ENCODE assay signal across 23 cellular contexts in genomic region chr9:117687532-117687931, GRCh38. TPM values are rescaled to one million over a fixed set of nuclear protein-coding genes. Genes with fewer than 3 reads are reported as not detected.
"Had no signal": no experiment of that assay in that cellular context is flagged by ENCODE, and none has a peak within 500 bp of the region (broad histone marks: within the 10 kb centered on the region; RNA-seq: fewer than 3 reads in every experiment).

No MANE protein-coding gene starts in this region.

- ATAC-seq: activated CD4-positive, alpha-beta T cell treated with anti-CD3 and anti-CD28 coated beads for 36 hours; activated T-cell treated with anti-CD3 and anti-CD28 coated beads, Interleukin-2, amount 50 U/mL, for 4 hours; heart left ventricle; left cardiac atrium; lower lobe of right lung; naive thymus-derived CD8-positive, alpha-beta T cell; stimulated activated naive CD8-positive, alpha-beta T cell treated with anti-CD3 and anti-CD28 coated beads, Interleukin-15, Interleukin-2, amounts not matched to agents 100 U/mL and 50 U/mL, for 24 hours had no signal

- DNase-seq: activated B cell treated with CpG ODN at 0.5 μM for 24 hours; activated CD4-positive, alpha-beta T cell treated with anti-CD3 and anti-CD28 coated beads for 36 hours; activated CD4-positive, alpha-beta T cell treated with anti-CD3 and anti-CD28 coated beads, Interleukin-2, amount 50 U/mL, for 4 hours; activated CD8-positive, alpha-beta memory T cell treated with anti-CD3 and anti-CD28 coated beads for 24 hours; activated CD8-positive, alpha-beta memory T cell treated with anti-CD3 and anti-CD28 coated beads, Interleukin-2, amount 50 U/mL, for 4 hours; activated naive CD4-positive, alpha-beta T cell; activated T-cell treated with anti-CD3 and anti-CD28 coated beads, Interleukin-2, amount 50 U/mL, for 4 hours; adrenal gland; brain microvascular endothelial cell; cortex of kidney; heart left ventricle; islet precursor cell; left cardiac atrium; lower lobe of right lung; naive thymus-derived CD8-positive, alpha-beta T cell; stimulated activated CD4-positive, alpha-beta T cell treated with anti-CD3 and anti-CD28 coated beads, Interleukin-4, amount 100 ng/mL, for 4 hours; stimulated activated naive CD8-positive, alpha-beta T cell treated with anti-CD3 and anti-CD28 coated beads, Interleukin-15, Interleukin-2, amounts not matched to agents 100 U/mL and 50 U/mL, for 24 hours; substantia nigra; T-helper 1 cell; thyroid gland had no signal

- H3K4me1 ChIP-seq: adrenal gland, ascending aorta, heart left ventricle, lower lobe of right lung, thyroid gland had no signal

- H3K4me3 ChIP-seq: adrenal gland, ascending aorta, heart left ventricle, lower lobe of right lung, thyroid gland had no signal

- H3K27me3 ChIP-seq: adrenal gland, ascending aorta, brain microvascular endothelial cell, heart left ventricle, thyroid gland had no signal

- H3K27ac ChIP-seq: adrenal gland, ascending aorta, brain microvascular endothelial cell, heart left ventricle, lower lobe of right lung, thyroid gland had no signal

- H3K9me3 ChIP-seq: adrenal gland, ascending aorta, lower lobe of right lung, thyroid gland had no signal

- H3K36me3 ChIP-seq: adrenal gland, ascending aorta, brain microvascular endothelial cell, heart left ventricle, lower lobe of right lung, thyroid gland had no signal

RNA-seq across cellular contexts. Expression of gene TLR4, which starts 16.7 kb away (rescaled TPM):
- total RNA-seq: activated CD4-positive, alpha-beta T cell treated with anti-CD3 and anti-CD28 coated beads for 36 hours; activated T-helper 2 cell treated with anti-CD3 and anti-CD28 coated beads, Interferon-gamma antibody, Interleukin-2, Interleukin-4, amounts not matched to agents 10 μg/mL and 5 μg/mL and 100 μg/mL, durations not matched to agents 14 hours and 24 hours and 36 hours; progenitor cell of endocrine pancreas had no signal
